25 cellular contexts compared by ENCODE assay signal in genomic region chr5:149301744-149302380, GRCh38. TPM values are rescaled to one million over a fixed set of nuclear protein-coding genes. Genes with fewer than 3 reads are reported as not detected.
A peak's percentile ranks its signal among the peaks of the same experiment; 100 is the strongest.
DNase-seq lines count a peak whose midpoint lies in the region; TF ChIP-seq lines count a peak whose summit lies in the region.
"Had no signal": no experiment of that assay in that cellular context is flagged by ENCODE, and none has a peak within 500 bp of the region (broad histone marks: within the 10 kb centered on the region; RNA-seq: fewer than 3 reads in every experiment).

No MANE protein-coding gene starts in this region.

- peaks cover 6% of the 10 kb centered on the region for H3K27me3 Mint-ChIP-seq in neural progenitor cell (ENCODE audit: insufficient read depth, low read depth)
- H3K27me3 Mint-ChIP-seq: activated naive CD4-positive, alpha-beta T cell treated with anti-CD3 and anti-CD28 coated beads, Interleukin-2, amount 50 U/mL, for 24 hours had no signal

- H2AFZ ChIP-seq in neural progenitor cell (replicated peaks) (no peak overlapping the region), trophoblast cell (ENCODE audit: insufficient read depth, low read length, poor library complexity) (no peak overlapping the region)

- H4K91ac ChIP-seq in trophoblast cell (ENCODE audit: low read depth, low read length): no peak overlapping the region

- no peak overlapping the region for H4K12ac ChIP-seq in trophoblast cell (ENCODE audit: low read depth, low read length)

- H3K4me2 ChIP-seq in neural progenitor cell: no peak overlapping the region
- H3K4me2 ChIP-seq in trophoblast cell (ENCODE audit: low read length): no peak overlapping the region
- H3K4me2 ChIP-seq: KMS-11 had no signal

- H3K4me3 ChIP-seq in BJ (ENCODE audit: low read depth, low read length): no peak overlapping the region
- H3K4me3 ChIP-seq in brain microvascular endothelial cell (ENCODE audit: low read depth, low read length): no peak overlapping the region
- H3K4me3 ChIP-seq in neural progenitor cell: no peak overlapping the region
- H3K4me3 ChIP-seq in trophoblast cell (ENCODE audit: low read depth, low read length): no peak overlapping the region
- no peak overlapping the region for H3K4me3 ChIP-seq in dorsolateral prefrontal cortex
- H3K4me3 ChIP-seq: sigmoid colon, SJSA1, testis, vagina had no signal

- no peaks in the 10 kb centered on the region for H4K20me1 ChIP-seq in neural progenitor cell (ENCODE audit: low read depth)

- H3K4me1 ChIP-seq in neural progenitor cell: no peaks in the 10 kb centered on the region
- H3K4me1 ChIP-seq in trophoblast cell (ENCODE audit: control insufficient read depth in 1 of 2, insufficient read depth in 2 of 2, low read length in 2 of 2): peaks cover 12 to 20% of the 10 kb centered on the region in 2 experiments
- H3K4me1 ChIP-seq: sigmoid colon, SJSA1 had no signal

- no peak overlapping the region for H2BK5ac ChIP-seq in trophoblast cell (ENCODE audit: low read depth, low read length, poor library complexity)

- no peaks in the 10 kb centered on the region for H3K79me2 ChIP-seq in neural progenitor cell (ENCODE audit: low read depth)
- H3K79me2 ChIP-seq in trophoblast cell (ENCODE audit: control insufficient read depth, insufficient read depth, low read length, poor library complexity): no peaks in the 10 kb centered on the region

- H3K4ac ChIP-seq in trophoblast cell (ENCODE audit: low read depth, low read length): no peak overlapping the region

- POLR2A ChIA-PET in BJ (lab: Charles Lee): no interaction called here

- H3K27ac ChIP-seq in brain microvascular endothelial cell (no peak overlapping the region), neural progenitor cell (no peak overlapping the region), trophoblast cell (ENCODE audit: low read depth, low read length) (no peak overlapping the region), dorsolateral prefrontal cortex (no peak overlapping the region)
- H3K27ac ChIP-seq: KMS-11, sigmoid colon, SJSA1, testis, vagina had no signal

- no peak overlapping the region for H3K23ac ChIP-seq in trophoblast cell (ENCODE audit: low read length)

- peak; percentile 26 for DNase-seq in BJ (ENCODE audit: low read depth)
- DNase-seq in HCEC 1CT: peak; percentile 65
- DNase-seq in brain microvascular endothelial cell: peak; percentile 8
- DNase-seq in neural progenitor cell (ENCODE audit: low spot score): no peak
- DNase-seq in trophoblast cell: no peak
- DNase-seq in NCI-H524 treated with DMSO at 0.1 percent for 48 hours (lab: John Stamatoyannopoulos, UW): no peak
- DNase-seq in dorsolateral prefrontal cortex: no peak
- DNase-seq in stimulated activated CD4-positive, alpha-beta T cell treated with anti-CD3 and anti-CD28 coated beads, Interleukin-15, amount 100 ng/mL, for 24 hours: no peak
- DNase-seq: activated CD4-positive, alpha-beta memory T cell treated with anti-CD3 and anti-CD28 coated beads for 36 hours; AML-193; CD8-positive, alpha-beta memory T cell; NCI-H1436; NCI-H82; sigmoid colon; stimulated activated naive CD4-positive, alpha-beta T cell treated with Interleukin-2 at 50 U/mL for 16 hours; T-helper 1 cell; testis had no signal

- no CpG with 5 or more reads among the region's 8 CpGs for WGBS in trophoblast cell (ENCODE audit: extremely low coverage, insufficient coverage, insufficient read length)

- H4K8ac ChIP-seq in trophoblast cell (ENCODE audit: low read depth, low read length): no peak overlapping the region

- H3K9me3 ChIP-seq in neural progenitor cell (ENCODE audit: low read depth): no peaks in the 10 kb centered on the region
- H3K9me3 ChIP-seq in trophoblast cell (ENCODE audit: insufficient read depth, low read depth, low read length): no peaks in the 10 kb centered on the region
- H3K9me3 ChIP-seq: sigmoid colon, SJSA1, testis, vagina had no signal

- intact Hi-C loops in dorsolateral prefrontal cortex (cut with DNase I): no loop called here

- no peak overlapping the region for H2BK12ac ChIP-seq in trophoblast cell (ENCODE audit: low read length)

- in situ Hi-C loops in brain microvascular endothelial cell (cut with HindIII; ENCODE audit: low pct_ligation_motif_present, low sequenced_read_pairs): no loop called here

- H3K27me3 ChIP-seq in BJ (ENCODE audit: control insufficient read depth, insufficient read depth, low read length) (no peaks in the 10 kb centered on the region), brain microvascular endothelial cell (replicated peaks) (no peaks in the 10 kb centered on the region), neural progenitor cell (no peaks in the 10 kb centered on the region), trophoblast cell (ENCODE audit: insufficient read depth, low read length) (no peaks in the 10 kb centered on the region), dorsolateral prefrontal cortex (peaks cover 0 to 4% (median 0%) of the 10 kb centered on the region in 45 donors)
- H3K27me3 ChIP-seq: sigmoid colon, SJSA1, testis, vagina had no signal

- H3K36me3 ChIP-seq in BJ (ENCODE audit: control insufficient read depth, insufficient read depth, low read length) (no peaks in the 10 kb centered on the region), brain microvascular endothelial cell (replicated peaks) (no peaks in the 10 kb centered on the region), neural progenitor cell (no peaks in the 10 kb centered on the region), trophoblast cell (ENCODE audit: control insufficient read depth in 1 of 2, insufficient read depth in 2 of 2, low read length in 2 of 2) (no peaks in the 10 kb centered on the region)
- H3K36me3 ChIP-seq: sigmoid colon, vagina had no signal

- TF ChIP-seq CTCF in BJ (IDR thresholded peaks at IDR 0.05; ENCODE audit: insufficient read depth, low read depth, low read length): 0 out of 2 replicates have a peak, but pooled peaks have one; percentile 2
- no peak for TF ChIP-seq CTCF in brain microvascular endothelial cell (IDR thresholded peaks at IDR 0.05; ENCODE audit: low read depth, low read length, missing control alignments)
- no peak for TF ChIP-seq CTCF in neural progenitor cell (IDR thresholded peaks at IDR 0.05)
- no peak for TF ChIP-seq CTCF in dorsolateral prefrontal cortex (IDR thresholded peaks at IDR 0.05 in 54 of 56, conservative IDR thresholded peaks at IDR 0.05 in 2 of 56; ENCODE audit: low read depth in 1 of 56, partially characterized antibody in 56 of 56)

- H3K14ac ChIP-seq in trophoblast cell (ENCODE audit: low read length): no peak overlapping the region

- no peak overlapping the region for H2AK5ac ChIP-seq in trophoblast cell (ENCODE audit: low read length)

- peak overlapping the region; percentile 72 for H3K27ac Mint-ChIP-seq in neural progenitor cell
- H3K27ac Mint-ChIP-seq: activated CD4-positive, alpha-beta memory T cell treated with anti-CD3 and anti-CD28 coated beads for 36 hours; activated naive CD4-positive, alpha-beta T cell treated with anti-CD3 and anti-CD28 coated beads, Interleukin-2, amount 50 U/mL, for 24 hours; activated T-helper 2 cell treated with anti-CD3 and anti-CD28 coated beads, Interferon-gamma antibody, Interleukin-2, Interleukin-4, amounts not matched to agents 10 μg/mL and 5 μg/mL and 100 μg/mL, durations not matched to agents 14 hours and 24 hours and 36 hours; memory B cell; progenitor cell of endocrine pancreas had no signal

- H3K79me1 ChIP-seq in trophoblast cell (ENCODE audit: low read length): peaks cover 7% of the 10 kb centered on the region

- CTCF ChIA-PET in BJ (lab: Yijun Ruan, JAX): interaction anchor here (1.3 to 2.1 kb wide), 3 partner anchors 19 to 66 kb away, joined by 3 to 6 read pairs (median 3); no protein-coding TSS in a partner anchor

- no peaks in the 10 kb centered on the region for H3K9me3 Mint-ChIP-seq in neural progenitor cell
- H3K9me3 Mint-ChIP-seq: activated CD4-positive, alpha-beta memory T cell treated with anti-CD3 and anti-CD28 coated beads for 36 hours; activated naive CD4-positive, alpha-beta T cell treated with anti-CD3 and anti-CD28 coated beads, Interleukin-2, amount 50 U/mL, for 24 hours; activated T-helper 2 cell treated with anti-CD3 and anti-CD28 coated beads, Interferon-gamma antibody, Interleukin-2, Interleukin-4, amounts not matched to agents 10 μg/mL and 5 μg/mL and 100 μg/mL, durations not matched to agents 14 hours and 24 hours and 36 hours; CD8-positive, alpha-beta memory T cell; central memory CD8-positive, alpha-beta T cell; memory B cell had no signal

- H3K36me3 Mint-ChIP-seq in neural progenitor cell: no peaks in the 10 kb centered on the region
- H3K36me3 Mint-ChIP-seq: activated CD4-positive, alpha-beta memory T cell treated with anti-CD3 and anti-CD28 coated beads for 36 hours; activated naive CD4-positive, alpha-beta T cell treated with anti-CD3 and anti-CD28 coated beads, Interleukin-2, amount 50 U/mL, for 24 hours; CD8-positive, alpha-beta memory T cell; memory B cell had no signal

- H3K4me1 Mint-ChIP-seq in neural progenitor cell: peaks cover 8% of the 10 kb centered on the region
- H3K4me1 Mint-ChIP-seq: CD8-positive, alpha-beta memory T cell; central memory CD8-positive, alpha-beta T cell had no signal

- H3K18ac ChIP-seq in trophoblast cell (ENCODE audit: low read length): no peak overlapping the region

- H3K9ac ChIP-seq in neural progenitor cell (no peak overlapping the region), trophoblast cell (ENCODE audit: low read length) (no peak overlapping the region)
- H3K9ac ChIP-seq: KMS-11 had no signal

- no peaks in the 10 kb centered on the region for H3F3A ChIP-seq in neural progenitor cell (ENCODE audit: low read depth)

- H3K4me3 Mint-ChIP-seq in neural progenitor cell: no peak overlapping the region
- H3K4me3 Mint-ChIP-seq: activated CD4-positive, alpha-beta memory T cell treated with anti-CD3 and anti-CD28 coated beads for 36 hours; activated naive CD4-positive, alpha-beta T cell treated with anti-CD3 and anti-CD28 coated beads, Interleukin-2, amount 50 U/mL, for 24 hours; CD8-positive, alpha-beta memory T cell; central memory CD8-positive, alpha-beta T cell; memory B cell had no signal

- H2BK120ac ChIP-seq in trophoblast cell (ENCODE audit: insufficient read depth, low read length, poor library complexity): no peak overlapping the region

RNA-seq across cellular contexts. Expression of gene AFAP1L1, which starts 30.2 kb away (rescaled TPM):
- 1.2 and 1.3 TPM in 2 replicates for polyA plus RNA-seq in BJ (2011; rRNA removed)
- polyA minus RNA-seq in BJ (2011; rRNA and poly(A)+ RNA removed): 1.0 and 1.2 TPM in 2 replicates
- total RNA-seq in neural progenitor cell (ENCODE audit: low replicate concordance) (0.34 and 0.36 TPM in 2 replicates), dorsolateral prefrontal cortex (10 to 100 TPM in 3 of 120 experiments, 1 to 10 TPM in 116, under 1 TPM in 1; 0.86 to 11.0 (median 4.3) TPM)
- 6.6 and 6.9 TPM in 2 replicates for polyA plus RNA-seq in trophoblast cell (2013)
- total RNA-seq: activated CD4-positive, alpha-beta memory T cell treated with anti-CD3 and anti-CD28 coated beads for 36 hours; activated T-helper 2 cell treated with anti-CD3 and anti-CD28 coated beads, Interferon-gamma antibody, Interleukin-2, Interleukin-4, amounts not matched to agents 10 μg/mL and 5 μg/mL and 100 μg/mL, durations not matched to agents 14 hours and 24 hours and 36 hours had no signal
- polyA plus RNA-seq: CD8-positive, alpha-beta memory T cell had no signal

RNA-seq across cellular contexts. Expression of gene GRPEL2, which starts 43.4 kb away (rescaled TPM):
- 17.1 and 18.0 TPM in 2 replicates for polyA plus RNA-seq in BJ (2011; rRNA removed)
- polyA minus RNA-seq in BJ (2011; rRNA and poly(A)+ RNA removed): 16.6 and 21.9 TPM in 2 replicates
- total RNA-seq in neural progenitor cell (ENCODE audit: low replicate concordance) (27.0 and 42.5 TPM in 2 replicates), dorsolateral prefrontal cortex (10 to 100 TPM in 119 of 120 experiments, 1 to 10 TPM in 1; 9.0 to 25.3 (median 17.3) TPM)
- polyA plus RNA-seq in trophoblast cell (2013): 10.1 and 11.1 TPM in 2 replicates

RNA-seq across cellular contexts. Expression of gene PCYOX1L, which starts 56.0 kb away (rescaled TPM):
- polyA plus RNA-seq in BJ (2011; rRNA removed): 10.2 and 12.8 TPM in 2 replicates
- 3.3 and 7.9 TPM in 2 replicates for polyA minus RNA-seq in BJ (2011; rRNA and poly(A)+ RNA removed)
- total RNA-seq in neural progenitor cell (ENCODE audit: low replicate concordance) (16.4 and 28.3 TPM in 2 replicates), dorsolateral prefrontal cortex (10 to 100 TPM in 116 of 120 experiments, 1 to 10 TPM in 4; 7.2 to 29.4 (median 19.2) TPM)
- 2.2 and 2.4 TPM in 2 replicates for polyA plus RNA-seq in trophoblast cell (2013)

Comparison
In these comparisons a context has a peak if more than half of its experiments do, and no peak if none do; other contexts are left out.
1. DNase-seq: peak in BJ (single experiment), HCEC 1CT (single experiment) and brain microvascular endothelial cell (single experiment); none in neural progenitor cell (single experiment), trophoblast cell (0 of 2), NCI-H524 treated with DMSO at 0.1 percent for 48 hours (single experiment), dorsolateral prefrontal cortex (0 of 10) and stimulated activated CD4-positive, alpha-beta T cell treated with anti-CD3 and anti-CD28 coated beads, Interleukin-15, amount 100 ng/mL, for 24 hours (single experiment).